ENCODE assay signal across 8 cellular contexts in the genomic region with DNA sequence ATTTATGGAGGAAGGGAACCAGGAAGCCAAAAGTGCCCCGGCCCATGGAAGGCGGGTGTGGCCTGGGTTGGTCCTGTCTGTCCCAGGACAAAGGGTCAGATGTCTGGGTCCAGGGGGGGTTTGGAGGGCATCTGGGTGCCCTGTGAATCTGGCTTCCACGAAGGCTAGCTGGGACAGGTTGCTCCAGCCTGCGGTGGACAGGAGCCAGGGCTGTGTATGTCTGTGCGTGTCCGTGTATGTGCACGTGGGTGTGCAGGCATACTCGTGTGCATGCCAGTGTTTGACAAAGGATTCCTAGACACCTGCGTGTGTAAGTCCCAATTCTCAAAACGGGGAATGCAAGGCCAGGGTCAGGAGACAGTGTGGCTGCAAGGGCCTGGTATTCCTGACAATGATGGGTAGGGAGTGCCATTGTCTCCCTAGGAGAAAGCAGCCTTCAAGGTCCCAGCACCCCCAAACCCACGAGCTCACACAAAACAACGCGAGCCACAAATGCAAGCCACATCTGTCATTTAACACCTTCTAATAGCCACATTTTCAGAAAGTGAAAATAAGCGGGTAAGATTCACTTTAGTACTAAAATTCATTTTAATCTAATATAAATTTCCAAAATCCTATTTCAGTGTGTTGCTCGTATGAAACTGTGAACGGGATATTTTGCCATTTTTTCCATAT.
DNase-seq lines count a peak whose midpoint lies in the region; ATAC-seq and TF ChIP-seq lines count a peak whose summit lies in the region.

No MANE protein-coding gene starts in this region.

- peak overlapping the region; percentile 98 to 100 for H3K27ac ChIP-seq in coronary artery

- no peaks in the 10 kb centered on the region for H3K27me3 ChIP-seq in MG63

- CTCF ChIA-PET in AG04449 (lab: Yijun Ruan, JAX), result interaction anchor here (0.8 to 2.8 kb wide), 10 partner anchors 10 to 62 kb away, joined by 3 to 15 read pairs (median 4); no protein-coding TSS in a partner anchor

- DNase-seq in AG04449 (ENCODE audit: low read depth, low spot score), result no peak
- peak; percentile 45 for DNase-seq in MG63
- DNase-seq in coronary artery (ENCODE audit: low spot score), result peak; percentile 85
- DNase-seq in myocyte (ENCODE audit: low read depth), result peak; percentile 71
- no peak for DNase-seq in COR-L47 (lab: John Stamatoyannopoulos, UW)

- POLR2A ChIA-PET in AG04449 (lab: Yijun Ruan, JAX), result interaction anchor here (4.3 kb wide), 1 partner anchor 15 kb away, joined by 32 read pairs; no protein-coding TSS in a partner anchor

- no peaks in the 10 kb centered on the region for H3K9me3 ChIP-seq in MG63

- no peak for ATAC-seq in GM18511 (IDR thresholded peaks at IDR 0.05; ENCODE audit: unreplicated experiment)
- ATAC-seq in HG03571 (IDR thresholded peaks at IDR 0.05; ENCODE audit: unreplicated experiment), result no peak
- no peak for ATAC-seq in GM18502 (IDR thresholded peaks at IDR 0.05; ENCODE audit: poor library complexity, unreplicated experiment)

- TF ChIP-seq CTCF in AG04449 (IDR thresholded peaks at IDR 0.05; ENCODE audit: insufficient read depth, low read length, missing control alignments), result no peak
- no peak for TF ChIP-seq CTCF in coronary artery (IDR thresholded peaks at IDR 0.05)

- peaks cover 41% of the 10 kb centered on the region for H3K36me3 ChIP-seq in MG63

- peak overlapping the region; percentile 37 for H3K4me3 ChIP-seq in AG04449 (ENCODE audit: low read depth, low read length)
- H3K4me3 ChIP-seq in MG63, result peak overlapping the region; percentile 88
- peak overlapping the region; percentile 95 for H3K4me3 ChIP-seq in coronary artery

Comparison
In these comparisons a context has a peak if more than half of its experiments do, and no peak if none do; other contexts are left out.
1. DNase-seq: peak in MG63 (single experiment), coronary artery (single experiment) and myocyte (single experiment); none in AG04449 (single experiment) and COR-L47 (single experiment).
2. H3K4me3 ChIP-seq: peak in every context shown above with its lines; median percentile 95 in coronary artery; 88 in MG63; 37 in AG04449.